In genomic region chr15:101239724-101240136, GRCh38 we compare ENCODE assay signal across 13 cellular contexts. TPM values are rescaled to one million over a fixed set of nuclear protein-coding genes. Genes with fewer than 3 reads are reported as not detected.
A peak's percentile ranks its signal among the peaks of the same experiment; 100 is the strongest.
DNase-seq lines count a peak whose midpoint lies in the region; ATAC-seq and TF ChIP-seq lines count a peak whose summit lies in the region.
"Had no signal": no experiment of that assay in that cellular context is flagged by ENCODE, and none has a peak within 500 bp of the region (broad histone marks: within the 10 kb centered on the region; RNA-seq: fewer than 3 reads in every experiment).

No MANE protein-coding gene starts in this region.

- no peaks in the 10 kb centered on the region for H3K27me3 ChIP-seq in CD8-positive, alpha-beta T cell (ENCODE audit: insufficient read depth, low read length)
- no peaks in the 10 kb centered on the region for H3K27me3 ChIP-seq in MG63

- POLR2A ChIA-PET in CD8-positive, alpha-beta T cell (lab: Charles Lee): interaction anchor here (1.4 to 4.5 kb wide), 2 partner anchors 12 to 149 kb away, joined by 3 to 35 read pairs; partner anchors contain the start of gene CHSY1

- H3K9me3 ChIP-seq in CD8-positive, alpha-beta T cell (ENCODE audit: low read length): no peaks in the 10 kb centered on the region
- H3K9me3 ChIP-seq in KOPT-K1 (ENCODE audit: insufficient read depth, low read length, poor library complexity, severe bottlenecking) (no peaks in the 10 kb centered on the region), MG63 (no peaks in the 10 kb centered on the region)
- H3K9me3 ChIP-seq: Caco-2 had no signal

- H3K27me3 Mint-ChIP-seq in CD8-positive, alpha-beta T cell (ENCODE audit: low read depth): no peaks in the 10 kb centered on the region
- H3K27me3 Mint-ChIP-seq in activated T-helper 17 cell treated with anti-CD3 and anti-CD28 coated beads, Interleukin-2, amount 50 U/mL, for 72 hours: no peaks in the 10 kb centered on the region
- no peaks in the 10 kb centered on the region for H3K27me3 Mint-ChIP-seq in natural killer cell treated with Interleukin-12 subunit alpha and Interleukin-12 subunit beta and Interleukin-15 and Interleukin-18, amount 100 ng/mL, for 72 hours

- H3K4me3 Mint-ChIP-seq in CD8-positive, alpha-beta T cell: peak overlapping the region; percentile 55
- peak overlapping the region; percentile 67 for H3K4me3 Mint-ChIP-seq in activated T-helper 17 cell treated with anti-CD3 and anti-CD28 coated beads, Interleukin-2, amount 50 U/mL, for 72 hours
- H3K4me3 Mint-ChIP-seq in natural killer cell treated with Interleukin-12 subunit alpha and Interleukin-12 subunit beta and Interleukin-15 and Interleukin-18, amount 100 ng/mL, for 72 hours: peak overlapping the region; percentile 90

- H3K36me3 ChIP-seq in CD8-positive, alpha-beta T cell (ENCODE audit: insufficient read depth, low read length): peaks cover 4% of the 10 kb centered on the region
- peaks cover 14% of the 10 kb centered on the region for H3K36me3 ChIP-seq in KOPT-K1 (ENCODE audit: insufficient read depth, low read length)
- H3K36me3 ChIP-seq in MG63: peaks cover 77% of the 10 kb centered on the region

- ATAC-seq in CD8-positive, alpha-beta T cell: no peak
- peak; percentile 49 for ATAC-seq in activated T-helper 17 cell treated with anti-CD3 and anti-CD28 coated beads, Interleukin-2, amount 50 U/mL, for 72 hours (replicated peaks)
- peak; percentile 63 to 71 for ATAC-seq in natural killer cell treated with Interleukin-12 subunit alpha and Interleukin-12 subunit beta and Interleukin-15 and Interleukin-18, amount 100 ng/mL, for 72 hours
- ATAC-seq in HG03469 (IDR thresholded peaks at IDR 0.05; ENCODE audit: unreplicated experiment) (no peak), GM19463 (IDR thresholded peaks at IDR 0.05; ENCODE audit: unreplicated experiment) (no peak)

- intact Hi-C loops in CD8-positive, alpha-beta T cell (cut with DNase I, micrococcal nuclease): loop anchor here (5.0 to 10.0 kb wide), 3 partner anchors 32 to 635 kb away; partner anchors contain the start of genes ASB7 (in 1 of the 2) and LINS1 (in 1 of the 2)
- intact Hi-C loops in posterior vena cava (cut with DNase I): loop anchor here in 1 of 2 donors (10.0 kb wide), 1 partner anchor 65 kb away; no protein-coding TSS in a partner anchor

- peaks cover 10% of the 10 kb centered on the region for H3K36me3 Mint-ChIP-seq in CD8-positive, alpha-beta T cell
- peaks cover 98% of the 10 kb centered on the region for H3K36me3 Mint-ChIP-seq in activated T-helper 17 cell treated with anti-CD3 and anti-CD28 coated beads, Interleukin-2, amount 50 U/mL, for 72 hours (ENCODE audit: low read depth)
- peaks cover 16% of the 10 kb centered on the region for H3K36me3 Mint-ChIP-seq in natural killer cell treated with Interleukin-12 subunit alpha and Interleukin-12 subunit beta and Interleukin-15 and Interleukin-18, amount 100 ng/mL, for 72 hours

- H3K4me3 ChIP-seq in CD8-positive, alpha-beta T cell (ENCODE audit: low read depth, low read length): no peak overlapping the region
- H3K4me3 ChIP-seq in MG63: no peak overlapping the region

- H3K4me1 Mint-ChIP-seq in CD8-positive, alpha-beta T cell (ENCODE audit: low read depth): peaks cover 65% of the 10 kb centered on the region
- H3K4me1 Mint-ChIP-seq in activated T-helper 17 cell treated with anti-CD3 and anti-CD28 coated beads, Interleukin-2, amount 50 U/mL, for 72 hours: peaks cover 42% of the 10 kb centered on the region
- H3K4me1 Mint-ChIP-seq in natural killer cell treated with Interleukin-12 subunit alpha and Interleukin-12 subunit beta and Interleukin-15 and Interleukin-18, amount 100 ng/mL, for 72 hours (ENCODE audit: low read depth in 2 of 2): peaks cover 70 to 82% of the 10 kb centered on the region in 2 donors

- H3K4me1 ChIP-seq in CD8-positive, alpha-beta T cell (ENCODE audit: insufficient read depth, low read length): peaks cover 59% of the 10 kb centered on the region
- H3K4me1 ChIP-seq: Caco-2 had no signal

- H3K9me3 Mint-ChIP-seq in CD8-positive, alpha-beta T cell: no peaks in the 10 kb centered on the region
- no peaks in the 10 kb centered on the region for H3K9me3 Mint-ChIP-seq in activated T-helper 17 cell treated with anti-CD3 and anti-CD28 coated beads, Interleukin-2, amount 50 U/mL, for 72 hours
- no peaks in the 10 kb centered on the region for H3K9me3 Mint-ChIP-seq in natural killer cell treated with Interleukin-12 subunit alpha and Interleukin-12 subunit beta and Interleukin-15 and Interleukin-18, amount 100 ng/mL, for 72 hours

- no peak overlapping the region for H3K27ac ChIP-seq in CD8-positive, alpha-beta T cell (ENCODE audit: low read depth, low read length)
- peak overlapping the region; percentile 88 for H3K27ac ChIP-seq in KOPT-K1 (ENCODE audit: low read depth, low read length, poor library complexity, severe bottlenecking)

- DNase-seq in CD8-positive, alpha-beta T cell: no peak
- no peak for DNase-seq in natural killer cell treated with Interleukin-12 subunit alpha and Interleukin-12 subunit beta and Interleukin-15 and Interleukin-18, amount 100 ng/mL, for 72 hours (ENCODE audit: low spot score)
- DNase-seq in MG63 (no peak), posterior vena cava (ENCODE audit: low spot score) (no peak)
- DNase-seq: amygdala; Caco-2; effector memory CD4-positive, alpha-beta T cell; NCI-H774; T1000 had no signal

- CTCF ChIA-PET in CD8-positive, alpha-beta T cell (lab: Charles Lee): interaction anchor here (0.8 to 2.4 kb wide), 6 partner anchors 9 to 231 kb away, joined by 3 to 12 read pairs (median 6); partner anchors contain the start of gene CHSY1

- H3K27ac Mint-ChIP-seq in CD8-positive, alpha-beta T cell: peak overlapping the region; percentile 84
- peak overlapping the region; percentile 72 for H3K27ac Mint-ChIP-seq in activated T-helper 17 cell treated with anti-CD3 and anti-CD28 coated beads, Interleukin-2, amount 50 U/mL, for 72 hours
- peak overlapping the region; percentile 70 to 97 for H3K27ac Mint-ChIP-seq in natural killer cell treated with Interleukin-12 subunit alpha and Interleukin-12 subunit beta and Interleukin-15 and Interleukin-18, amount 100 ng/mL, for 72 hours

- no peak for TF ChIP-seq CTCF in CD8-positive, alpha-beta T cell (IDR thresholded peaks at IDR 0.05)

RNA-seq across cellular contexts. Expression of gene CHSY1, which starts 12.1 kb away (rescaled TPM):
- 10 to 100 TPM; 15.4 to 15.6 TPM for total RNA-seq in CD8-positive, alpha-beta T cell
- 100 to 1,000 TPM in 1 of 2 donors, 10 to 100 TPM in 1; 47.4 to 114 TPM for total RNA-seq in activated T-helper 17 cell treated with anti-CD3 and anti-CD28 coated beads, Interleukin-2, amount 50 U/mL, for 72 hours
- total RNA-seq in natural killer cell treated with Interleukin-12 subunit alpha and Interleukin-12 subunit beta and Interleukin-15 and Interleukin-18, amount 100 ng/mL, for 72 hours: 10 to 100 TPM; 91.2 to 93.3 TPM
- total RNA-seq in MG63 (2014; rRNA removed; shearing (Covaris generic); ENCODE audit: low replicate concordance): 9.5 and 11.0 TPM in 2 replicates
- 10 to 100 TPM; 48.6 to 57.3 TPM for total RNA-seq in posterior vena cava

RNA-seq across cellular contexts. Expression of gene SELENOS, which starts 37.6 kb away (rescaled TPM):
- total RNA-seq in CD8-positive, alpha-beta T cell: 10 to 100 TPM; 46.0 to 50.4 TPM
- 10 to 100 TPM; 22.6 to 32.2 TPM for total RNA-seq in activated T-helper 17 cell treated with anti-CD3 and anti-CD28 coated beads, Interleukin-2, amount 50 U/mL, for 72 hours
- 100 to 1,000 TPM in 1 of 2 donors, 10 to 100 TPM in 1; 68.3 to 113 TPM for total RNA-seq in natural killer cell treated with Interleukin-12 subunit alpha and Interleukin-12 subunit beta and Interleukin-15 and Interleukin-18, amount 100 ng/mL, for 72 hours
- total RNA-seq in MG63 (2014; rRNA removed; shearing (Covaris generic); ENCODE audit: low replicate concordance): 131 and 133 TPM in 2 replicates
- total RNA-seq in posterior vena cava: 10 to 100 TPM; 67.4 to 76.7 TPM

RNA-seq across cellular contexts. Expression of gene SNRPA1, which starts 55.3 kb away (rescaled TPM):
- total RNA-seq in CD8-positive, alpha-beta T cell: 100 to 1,000 TPM; 228 to 247 TPM
- 100 to 1,000 TPM; 127 to 174 TPM for total RNA-seq in activated T-helper 17 cell treated with anti-CD3 and anti-CD28 coated beads, Interleukin-2, amount 50 U/mL, for 72 hours
- 100 to 1,000 TPM; 114 to 161 TPM for total RNA-seq in natural killer cell treated with Interleukin-12 subunit alpha and Interleukin-12 subunit beta and Interleukin-15 and Interleukin-18, amount 100 ng/mL, for 72 hours
- total RNA-seq in MG63 (2014; rRNA removed; shearing (Covaris generic); ENCODE audit: low replicate concordance): 134 and 190 TPM in 2 replicates
- total RNA-seq in posterior vena cava: 10 to 100 TPM; 33.6 to 38.2 TPM

Comparison
In these comparisons a context has a peak if more than half of its experiments do, and no peak if none do; other contexts are left out.
1. ATAC-seq: peak in activated T-helper 17 cell treated with anti-CD3 and anti-CD28 coated beads, Interleukin-2, amount 50 U/mL, for 72 hours (single experiment) and natural killer cell treated with Interleukin-12 subunit alpha and Interleukin-12 subunit beta and Interleukin-15 and Interleukin-18, amount 100 ng/mL, for 72 hours (2 of 2); none in CD8-positive, alpha-beta T cell (single experiment), HG03469 (single experiment) and GM19463 (single experiment).
2. Peak in every context shown above with its lines, with median percentiles within 50 percentile points of each other: H3K27ac Mint-ChIP-seq and H3K4me3 Mint-ChIP-seq.